In the genomic region with DNA sequence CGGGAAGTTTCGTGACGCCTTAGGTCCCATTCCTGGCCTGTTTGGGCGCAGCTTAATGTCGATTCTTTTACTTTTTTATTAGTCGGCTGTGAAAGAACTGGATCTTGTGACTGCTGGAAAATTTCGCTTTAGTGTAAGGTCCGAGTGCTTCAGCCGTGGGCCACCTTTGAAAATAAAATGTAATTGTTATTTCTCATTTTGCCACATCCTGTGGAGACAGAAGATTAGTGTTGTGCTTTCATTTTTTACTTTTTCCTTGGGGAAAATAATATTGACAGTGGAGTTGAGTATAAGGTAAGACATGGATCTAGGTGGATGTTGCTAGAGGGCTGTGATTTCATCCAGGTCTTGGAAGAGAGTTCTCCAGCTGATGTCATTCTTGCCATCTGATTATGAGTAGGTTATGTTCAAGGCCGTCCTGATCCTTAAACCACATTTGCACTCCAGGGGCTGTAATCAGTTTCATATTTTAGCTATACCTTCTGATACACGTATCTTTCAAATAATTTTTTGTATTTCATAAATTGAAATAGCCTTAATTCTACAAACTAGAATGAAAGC, we compare ENCODE assay signal across 8 cellular contexts. TPM values are rescaled to one million over a fixed set of nuclear protein-coding genes. Genes with fewer than 3 reads are reported as not detected.
DNase-seq lines count a peak whose midpoint lies in the region; ATAC-seq, FAIRE-seq and TF ChIP-seq lines count a peak whose summit lies in the region.

No MANE protein-coding gene starts in this region.

- POLR2A ChIA-PET in A549 (lab: Yijun Ruan, JAX): interaction anchor here (0.8 to 2.0 kb wide), 6 partner anchors 9 to 263 kb away, joined by 3 to 11 read pairs (median 4); no protein-coding TSS in a partner anchor

- TF ChIP-seq POLR2A in A549 (IDR thresholded peaks at IDR 0.05; ENCODE audit: low read length): no peak
- no peak for TF ChIP-seq POLR2A in lower leg skin (IDR thresholded peaks at IDR 0.05)
- no peak for TF ChIP-seq POLR2A in upper lobe of left lung (IDR thresholded peaks at IDR 0.05)

- TF ChIP-seq RAD21 in A549 (conservative IDR thresholded peaks at IDR 0.05 in 1 of 2, IDR thresholded peaks at IDR 0.05 in 1 of 2): no peak

- H3K4me3 ChIP-seq in A549 (peak overlapping the region; percentile 73), HUES6 (ENCODE audit: low read depth, low read length) (peak overlapping the region; percentile 95), brain microvascular endothelial cell (ENCODE audit: low read depth, low read length) (peak overlapping the region; percentile 96), lower leg skin (ENCODE audit: low read depth, poor library complexity, severe bottlenecking) (peak overlapping the region; percentile 90), upper lobe of left lung (peak overlapping the region; percentile 71 to 97 (median 78))

- FAIRE-seq in A549 (lab: Jason Lieb, UNC): no peak

- TF ChIP-seq EP300 in A549 (IDR thresholded peaks at IDR 0.05) (no peak), upper lobe of left lung (IDR thresholded peaks at IDR 0.05) (no peak)

- peak overlapping the region; percentile 95 for H3K4me2 ChIP-seq in A549

- H3K9me3 ChIP-seq in A549 (no peaks in the 10 kb centered on the region), HUES6 (ENCODE audit: control insufficient read depth, insufficient read depth, low read depth, low read length) (no peaks in the 10 kb centered on the region), upper lobe of left lung (no peaks in the 10 kb centered on the region)

- TF ChIP-seq CTCF in A549 (IDR thresholded peaks at IDR 0.05) (no peak), brain microvascular endothelial cell (IDR thresholded peaks at IDR 0.05; ENCODE audit: low read depth, low read length, missing control alignments) (no peak), lower leg skin (IDR thresholded peaks at IDR 0.05) (no peak), upper lobe of left lung (IDR thresholded peaks at IDR 0.05) (no peak)

- H3K36me3 ChIP-seq in HUES6 (ENCODE audit: control insufficient read depth, insufficient read depth, low read length) (peaks cover 4% of the 10 kb centered on the region), brain microvascular endothelial cell (replicated peaks) (no peaks in the 10 kb centered on the region), upper lobe of left lung (no peaks in the 10 kb centered on the region)

- H3K27ac ChIP-seq in A549: peak overlapping the region; percentile 81 to 91
- H3K27ac ChIP-seq in HUES6 (ENCODE audit: low read depth, low read length): peak overlapping the region; percentile 36; the same call in 1 of the 2 replicates
- peak overlapping the region; percentile 81 for H3K27ac ChIP-seq in brain microvascular endothelial cell
- H3K27ac ChIP-seq in upper lobe of left lung: peak overlapping the region; percentile 91 to 97 (median 94)

- CTCF ChIA-PET in A549 (lab: Yijun Ruan, JAX): interaction anchor here (0.6 to 1.8 kb wide), 4 partner anchors 21 to 361 kb away, joined by 3 to 6 read pairs (median 4); no protein-coding TSS in a partner anchor

- ATAC-seq in A549 (no peak; a peak in 1 of 6 replicates), upper lobe of left lung (ENCODE audit: low FRiP score in 2 of 2) (no peak), HG02938 (IDR thresholded peaks at IDR 0.05; ENCODE audit: unreplicated experiment) (no peak)

- H3K27me3 ChIP-seq in HUES6 (ENCODE audit: control insufficient read depth, insufficient read depth, low read length) (no peaks in the 10 kb centered on the region), brain microvascular endothelial cell (replicated peaks) (no peaks in the 10 kb centered on the region), upper lobe of left lung (no peaks in the 10 kb centered on the region)

- intact Hi-C loops in lower leg skin (cut with DNase I; ENCODE audit: low total_unique reads): no loop called here

- in situ Hi-C loops in brain microvascular endothelial cell (cut with HindIII; ENCODE audit: low pct_ligation_motif_present, low sequenced_read_pairs): no loop called here

- 3% methylated on average over 11 of the region's 11 CpGs for WGBS in A549 (ENCODE audit: missing lambda C conversion rate)
- WGBS in lower leg skin, 2 donors: 2% methylated on average over 11 of the region's 11 CpGs
- 4 to 7% methylated on average over 11 of the region's 11 CpGs for WGBS in upper lobe of left lung, 2 donors

- peak overlapping the region; percentile 91 for H3K9ac ChIP-seq in HUES6 (ENCODE audit: low read length)

- H3K4me1 ChIP-seq in A549 (peaks cover 14% of the 10 kb centered on the region), HUES6 (ENCODE audit: control insufficient read depth, insufficient read depth, low read length) (0 out of 2 replicates have a peak, but pooled peaks cover 4% of the 10 kb centered on the region), upper lobe of left lung (peaks cover 19 to 29% (median 26%) of the 10 kb centered on the region in 4 donors)

- DNase-seq in A549 (ENCODE audit: low read depth in 1 of 2, low spot score in 1 of 2): no peak
- DNase-seq in brain microvascular endothelial cell: peak; percentile 20
- DNase-seq in lower leg skin (ENCODE audit: low spot score in 2 of 2): no peak
- no peak for DNase-seq in upper lobe of left lung
- no peak for DNase-seq in activated effector memory CD4-positive, alpha-beta T cell treated with Interleukin-2 at 50 U/mL for 16 hours
- DNase-seq in activated CD4-positive, alpha-beta T cell treated with anti-CD3 and anti-CD28 coated beads, Interleukin-2, amount 50 U/mL, for 1 hour: no peak

TF ChIP-seq in A549, 52 proteins besides CTCF, POLR2A, EP300 and RAD21:
- TF ChIP-seq, protein P1, sequence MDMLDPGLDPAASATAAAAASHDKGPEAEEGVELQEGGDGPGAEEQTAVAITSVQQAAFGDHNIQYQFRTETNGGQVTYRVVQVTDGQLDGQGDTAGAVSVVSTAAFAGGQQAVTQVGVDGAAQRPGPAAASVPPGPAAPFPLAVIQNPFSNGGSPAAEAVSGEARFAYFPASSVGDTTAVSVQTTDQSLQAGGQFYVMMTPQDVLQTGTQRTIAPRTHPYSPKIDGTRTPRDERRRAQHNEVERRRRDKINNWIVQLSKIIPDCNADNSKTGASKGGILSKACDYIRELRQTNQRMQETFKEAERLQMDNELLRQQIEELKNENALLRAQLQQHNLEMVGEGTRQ (IDR thresholded peaks at IDR 0.05): no peak
- no peak for TF ChIP-seq NPAS2 (CRISPR knock-in tag; IDR thresholded peaks at IDR 0.05; ENCODE audit: borderline replicate concordance)
- no peak for TF ChIP-seq RFX5 (IDR thresholded peaks at IDR 0.05)
- no peak for TF ChIP-seq TP53 (CRISPR knock-in tag; IDR thresholded peaks at IDR 0.05)
- TF ChIP-seq HOXB5 (CRISPR knock-in tag; IDR thresholded peaks at IDR 0.05): no peak
- TF ChIP-seq FOSL2 (IDR thresholded peaks at IDR 0.05): no peak
- TF ChIP-seq FOSL2 (CRISPR knock-in tag; IDR thresholded peaks at IDR 0.05): no peak
- TF ChIP-seq, protein P2, sequence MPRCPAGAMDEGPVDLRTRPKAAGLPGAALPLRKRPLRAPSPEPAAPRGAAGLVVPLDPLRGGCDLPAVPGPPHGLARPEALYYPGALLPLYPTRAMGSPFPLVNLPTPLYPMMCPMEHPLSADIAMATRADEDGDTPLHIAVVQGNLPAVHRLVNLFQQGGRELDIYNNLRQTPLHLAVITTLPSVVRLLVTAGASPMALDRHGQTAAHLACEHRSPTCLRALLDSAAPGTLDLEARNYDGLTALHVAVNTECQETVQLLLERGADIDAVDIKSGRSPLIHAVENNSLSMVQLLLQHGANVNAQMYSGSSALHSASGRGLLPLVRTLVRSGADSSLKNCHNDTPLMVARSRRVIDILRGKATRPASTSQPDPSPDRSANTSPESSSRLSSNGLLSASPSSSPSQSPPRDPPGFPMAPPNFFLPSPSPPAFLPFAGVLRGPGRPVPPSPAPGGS (IDR thresholded peaks at IDR 0.05): no peak
- TF ChIP-seq, protein P3, sequence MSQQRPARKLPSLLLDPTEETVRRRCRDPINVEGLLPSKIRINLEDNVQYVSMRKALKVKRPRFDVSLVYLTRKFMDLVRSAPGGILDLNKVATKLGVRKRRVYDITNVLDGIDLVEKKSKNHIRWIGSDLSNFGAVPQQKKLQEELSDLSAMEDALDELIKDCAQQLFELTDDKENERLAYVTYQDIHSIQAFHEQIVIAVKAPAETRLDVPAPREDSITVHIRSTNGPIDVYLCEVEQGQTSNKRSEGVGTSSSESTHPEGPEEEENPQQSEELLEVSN (IDR thresholded peaks at IDR 0.05; ENCODE audit: borderline replicate concordance, low read depth): no peak
- no peak for TF ChIP-seq RNF2 (IDR thresholded peaks at IDR 0.05; ENCODE audit: borderline replicate concordance, low read depth)
- no peak for TF ChIP-seq SMC3 (IDR thresholded peaks at IDR 0.05)
- TF ChIP-seq NFE2L2 (conservative IDR thresholded peaks at IDR 0.05; ENCODE audit: low read length): no peak
- no peak for TF ChIP-seq EHMT2 (IDR thresholded peaks at IDR 0.05; ENCODE audit: low read depth)
- TF ChIP-seq BHLHE40 (IDR thresholded peaks at IDR 0.05; ENCODE audit: low read depth, low read length): no peak
- no peak for TF ChIP-seq ESRRA (IDR thresholded peaks at IDR 0.05; ENCODE audit: borderline replicate concordance, low read length)

RNA-seq across cellular contexts. Expression of a gene that starts 0.9 kb away (rescaled TPM):
- polyA plus RNA-seq in A549 (2011; rRNA removed) (71.1 and 131 TPM in 2 replicates), A549 (2017; fragmentation: RNase III; extraction: RNeasy Plus Mini Kit Qiagen cat#74134 plus additional on column Dnase treatment) (81.4 to 86.3 TPM (median 85.1 TPM) in 3 replicates)
- 13.3 and 14.7 TPM in 2 replicates for polyA plus RNA-seq in A549 (2012; cell fraction: cytosol; rRNA removed)
- 3.4 and 5.7 TPM in 2 replicates for polyA plus RNA-seq in A549 (2012; cell fraction: nucleus; rRNA removed)
- polyA minus RNA-seq in A549 (2011; rRNA and poly(A)+ RNA removed): 14.1 and 15.1 TPM in 2 replicates
- total RNA-seq in lower leg skin (100 to 1,000 TPM in 1 of 4 donors, 10 to 100 TPM in 3; 39.9 to 102 (median 66.4) TPM), upper lobe of left lung (10 to 100 TPM; 27.9 to 91.3 (median 45.0) TPM)

Comparison
In these comparisons a context has a peak if more than half of its experiments do, and no peak if none do; other contexts are left out.
1. H3K27ac ChIP-seq: peak in every context shown above with its lines; median percentile 94 in upper lobe of left lung; 86 in A549; 81 in brain microvascular endothelial cell; 36 in HUES6.